Comparison of ENCODE assay signal across 1 cellular context in genomic region chrX:132219343-132219768, GRCh38.
TF ChIP-seq lines count a peak whose summit lies in the region.

Gene RAP2C, minus strand, starts transcription at chrX:132219447. Its CDS starts 2,179 bp downstream, at chrX:132217268.

TF ChIP-seq in IMR-90, 13 proteins besides CTCF, POLR2A, EP300 and RAD21:
- TF ChIP-seq BHLHE40 (IDR thresholded peaks at IDR 0.05; ENCODE audit: low read depth, low read length) (peak; percentile 61), MAZ (IDR thresholded peaks at IDR 0.05; ENCODE audit: borderline replicate concordance, low read depth, low read length) (no peak), RFX5 (IDR thresholded peaks at IDR 0.05; ENCODE audit: low read depth, low read length) (no peak), SMC3 (IDR thresholded peaks at IDR 0.05; ENCODE audit: low read depth, low read length) (peak; percentile 46), FOS (IDR thresholded peaks at IDR 0.05; ENCODE audit: low read depth, low read length) (no peak), MXI1 (IDR thresholded peaks at IDR 0.05; ENCODE audit: borderline replicate concordance, low read depth, low read length) (0 out of 2 replicates have a peak, but pooled peaks have one; percentile 43), CEBPB (IDR thresholded peaks at IDR 0.05; ENCODE audit: low read depth, low read length) (0 out of 2 replicates have a peak, but pooled peaks have one; percentile 55)
TF ChIP-seq in IMR-90: peak in this region for 4.
